1 cellular context compared by ENCODE assay signal in the genomic region with DNA sequence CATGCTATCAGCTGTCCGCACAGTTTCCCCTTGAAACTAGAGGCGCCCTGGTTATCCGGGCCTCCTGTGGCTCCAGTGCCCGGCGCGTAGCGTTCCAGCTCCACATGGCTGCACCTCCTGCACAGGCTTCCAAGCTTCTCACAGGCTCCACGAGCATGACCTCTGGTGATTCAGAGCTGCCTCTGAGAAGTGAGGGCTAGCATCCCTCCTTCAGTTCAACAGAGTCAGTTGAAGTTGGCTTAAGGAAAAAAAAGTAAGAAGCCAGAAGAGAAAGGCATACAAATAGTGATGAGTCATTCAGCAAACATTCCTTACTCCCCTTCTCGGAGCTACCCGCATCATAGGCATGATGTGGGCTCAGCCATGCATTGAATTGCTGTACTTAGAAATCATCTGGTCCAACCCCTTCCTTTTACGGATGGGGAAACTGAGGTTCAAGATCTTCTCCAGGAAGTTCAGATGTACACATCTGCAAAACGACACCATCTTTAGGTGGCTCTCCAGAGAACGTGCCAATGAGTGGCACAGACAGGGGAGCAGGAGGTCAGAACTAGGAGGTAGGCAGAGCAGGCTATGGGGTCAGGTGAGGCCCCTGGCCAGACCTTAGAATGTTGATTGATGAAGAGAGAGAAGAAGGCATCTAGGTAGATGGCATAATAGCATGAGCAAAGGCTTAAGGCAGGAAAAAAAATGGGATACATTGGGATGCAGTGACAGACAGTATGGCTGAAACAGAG.
TF ChIP-seq lines count a peak whose summit lies in the region.

No MANE protein-coding gene starts in this region.

TF ChIP-seq in GM23338, 12 proteins besides CTCF, POLR2A, EP300 and RAD21 (continued from another document):
- TF ChIP-seq, protein P1, sequence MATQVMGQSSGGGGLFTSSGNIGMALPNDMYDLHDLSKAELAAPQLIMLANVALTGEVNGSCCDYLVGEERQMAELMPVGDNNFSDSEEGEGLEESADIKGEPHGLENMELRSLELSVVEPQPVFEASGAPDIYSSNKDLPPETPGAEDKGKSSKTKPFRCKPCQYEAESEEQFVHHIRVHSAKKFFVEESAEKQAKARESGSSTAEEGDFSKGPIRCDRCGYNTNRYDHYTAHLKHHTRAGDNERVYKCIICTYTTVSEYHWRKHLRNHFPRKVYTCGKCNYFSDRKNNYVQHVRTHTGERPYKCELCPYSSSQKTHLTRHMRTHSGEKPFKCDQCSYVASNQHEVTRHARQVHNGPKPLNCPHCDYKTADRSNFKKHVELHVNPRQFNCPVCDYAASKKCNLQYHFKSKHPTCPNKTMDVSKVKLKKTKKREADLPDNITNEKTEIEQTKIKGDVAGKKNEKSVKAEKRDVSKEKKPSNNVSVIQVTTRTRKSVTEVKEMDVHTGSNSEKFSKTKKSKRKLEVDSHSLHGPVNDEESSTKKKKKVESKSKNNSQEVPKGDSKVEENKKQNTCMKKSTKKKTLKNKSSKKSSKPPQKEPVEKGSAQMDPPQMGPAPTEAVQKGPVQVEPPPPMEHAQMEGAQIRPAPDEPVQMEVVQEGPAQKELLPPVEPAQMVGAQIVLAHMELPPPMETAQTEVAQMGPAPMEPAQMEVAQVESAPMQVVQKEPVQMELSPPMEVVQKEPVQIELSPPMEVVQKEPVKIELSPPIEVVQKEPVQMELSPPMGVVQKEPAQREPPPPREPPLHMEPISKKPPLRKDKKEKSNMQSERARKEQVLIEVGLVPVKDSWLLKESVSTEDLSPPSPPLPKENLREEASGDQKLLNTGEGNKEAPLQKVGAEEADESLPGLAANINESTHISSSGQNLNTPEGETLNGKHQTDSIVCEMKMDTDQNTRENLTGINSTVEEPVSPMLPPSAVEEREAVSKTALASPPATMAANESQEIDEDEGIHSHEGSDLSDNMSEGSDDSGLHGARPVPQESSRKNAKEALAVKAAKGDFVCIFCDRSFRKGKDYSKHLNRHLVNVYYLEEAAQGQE (IDR thresholded peaks at IDR 0.05; ENCODE audit: unreplicated experiment) = no peak
- no peak for TF ChIP-seq JUNB (IDR thresholded peaks at IDR 0.05; ENCODE audit: unreplicated experiment)
